Comparison of ENCODE assay signal across 12 cellular contexts in genomic region chr1:192601145-192602048, GRCh38. TPM values are rescaled to one million over a fixed set of nuclear protein-coding genes. Genes with fewer than 3 reads are reported as not detected.
DNase-seq lines count a peak whose midpoint lies in the region; ATAC-seq, FAIRE-seq and TF ChIP-seq lines count a peak whose summit lies in the region.
"Had no signal": no experiment of that assay in that cellular context is flagged by ENCODE, and none has a peak within 500 bp of the region (broad histone marks: within the 10 kb centered on the region; RNA-seq: fewer than 3 reads in every experiment).

No MANE protein-coding gene starts in this region.

- H3K9me3 ChIP-seq in PC-3 (ENCODE audit: low read length), result no peaks in the 10 kb centered on the region
- H3K9me3 ChIP-seq in MG63, result no peaks in the 10 kb centered on the region
- H3K9me3 ChIP-seq in kidney (ENCODE audit: control insufficient read depth in 1 of 2, low read length in 2 of 2), result no peaks in the 10 kb centered on the region
- H3K9me3 ChIP-seq: sigmoid colon had no signal

- BruUV-seq in PC-3 (replicated peaks; lab: Mats Ljungman, UMichigan), result no TSS peak

- H3K4me1 ChIP-seq in PC-3 (ENCODE audit: insufficient read depth, low read length), result peaks cover 14% of the 10 kb centered on the region
- H3K4me1 ChIP-seq in kidney (ENCODE audit: control insufficient read depth in 1 of 2, insufficient read depth in 1 of 2, low read depth in 1 of 2, low read length in 2 of 2), result no peaks in the 10 kb centered on the region

- H3K36me3 ChIP-seq in PC-3 (ENCODE audit: low read depth, low read length), result no peaks in the 10 kb centered on the region
- no peaks in the 10 kb centered on the region for H3K36me3 ChIP-seq in MG63
- no peaks in the 10 kb centered on the region for H3K36me3 ChIP-seq in kidney (ENCODE audit: control insufficient read depth in 1 of 2, insufficient read depth in 2 of 2, low read length in 2 of 2)
- H3K36me3 ChIP-seq: sigmoid colon had no signal

- H2AFZ ChIP-seq in PC-3 (ENCODE audit: low read length), result no peak overlapping the region

- intact Hi-C loops in PC-3 (cut with micrococcal nuclease) (no loop called here), kidney (cut with DNase I) (loop anchor here (10.0 kb wide), 1 partner anchor 127 kb away; no protein-coding TSS in a partner anchor)

- TF ChIP-seq CTCF in PC-3 (conservative IDR thresholded peaks at IDR 0.05; ENCODE audit: low read depth, low read length) (no peak), kidney (IDR thresholded peaks at IDR 0.05; ENCODE audit: borderline replicate concordance, extremely low read depth, insufficient read depth) (no peak)

- H3K9ac ChIP-seq in PC-3 (ENCODE audit: low read length) (no peak overlapping the region), kidney (ENCODE audit: low read length in 2 of 2) (no peak overlapping the region)

- H3K9me2 ChIP-seq in PC-3 (replicated peaks; ENCODE audit: low read length), result no peaks in the 10 kb centered on the region

- H3K36me3 Mint-ChIP-seq in activated naive CD4-positive, alpha-beta T cell treated with anti-CD3 and anti-CD28 coated beads, Interleukin-2, amount 50 U/mL, for 24 hours, result no peaks in the 10 kb centered on the region
- H3K36me3 Mint-ChIP-seq in activated naive CD4-positive, alpha-beta T cell treated with anti-CD3 and anti-CD28 coated beads, Interleukin-2, amount 10 ng/mL, durations not matched to agents 7 days and 5 days, result no peaks in the 10 kb centered on the region

- peak overlapping the region; percentile 37 for H3K4me3 Mint-ChIP-seq in activated naive CD4-positive, alpha-beta T cell treated with anti-CD3 and anti-CD28 coated beads, Interleukin-2, amount 50 U/mL, for 24 hours
- no peak overlapping the region for H3K4me3 Mint-ChIP-seq in activated naive CD4-positive, alpha-beta T cell treated with anti-CD3 and anti-CD28 coated beads, Interleukin-2, amount 10 ng/mL, durations not matched to agents 7 days and 5 days
- peak overlapping the region in 1 of 2 donors; percentile 5 for H3K4me3 Mint-ChIP-seq in stimulated activated naive CD8-positive, alpha-beta T cell treated with anti-CD3 and anti-CD28 coated beads, Interleukin-15, amount 100 ng/mL, for 72 hours

- ATAC-seq in HG02763 (IDR thresholded peaks at IDR 0.05; ENCODE audit: unreplicated experiment) (peak; percentile 38), PC-3 (peak; percentile 90)
- peak; percentile 84 for ATAC-seq in stimulated activated naive CD8-positive, alpha-beta T cell treated with anti-CD3 and anti-CD28 coated beads, Interleukin-15, amount 100 ng/mL, for 72 hours
- ATAC-seq: K562, Panc1 had no signal

- no peak for DNase-seq in activated naive CD4-positive, alpha-beta T cell treated with anti-CD3 and anti-CD28 coated beads, Interleukin-2, amount 10 ng/mL, durations not matched to agents 7 days and 5 days
- DNase-seq in PC-3 (peak; percentile 64), MG63 (no peak), kidney (no peak), NCI-H1417 (lab: John Stamatoyannopoulos, UW) (no peak)
- no peak for DNase-seq in stimulated activated naive CD8-positive, alpha-beta T cell treated with anti-CD3 and anti-CD28 coated beads, Interleukin-15, amount 100 ng/mL, for 72 hours
- DNase-seq: left cardiac atrium, sigmoid colon had no signal

- no peaks in the 10 kb centered on the region for H3K9me3 Mint-ChIP-seq in activated naive CD4-positive, alpha-beta T cell treated with anti-CD3 and anti-CD28 coated beads, Interleukin-2, amount 50 U/mL, for 24 hours
- no peaks in the 10 kb centered on the region for H3K9me3 Mint-ChIP-seq in activated naive CD4-positive, alpha-beta T cell treated with anti-CD3 and anti-CD28 coated beads, Interleukin-2, amount 10 ng/mL, durations not matched to agents 7 days and 5 days
- H3K9me3 Mint-ChIP-seq in stimulated activated naive CD8-positive, alpha-beta T cell treated with anti-CD3 and anti-CD28 coated beads, Interleukin-15, amount 100 ng/mL, for 72 hours, result no peaks in the 10 kb centered on the region

- no peaks in the 10 kb centered on the region for H3F3A ChIP-seq in PC-3 (ENCODE audit: low read length, unreplicated experiment)

- FAIRE-seq in kidney (lab: Jason Lieb, UNC), result no peak
- FAIRE-seq: K562 had no signal

- CTCF ChIA-PET in activated naive CD4-positive, alpha-beta T cell treated with anti-CD3 and anti-CD28 coated beads, Interleukin-2, amount 10 ng/mL, durations not matched to agents 7 days and 5 days (lab: Charles Lee), result interaction anchor here (1.1 kb wide), 1 partner anchor 61 kb away, joined by 3 read pairs; no protein-coding TSS in a partner anchor
- CTCF ChIA-PET in PC-3 (lab: Charles Lee), result interaction anchor here (0.6 kb wide), 1 partner anchor 206 kb away, joined by 3 read pairs; no protein-coding TSS in a partner anchor

- H3K27me3 ChIP-seq in PC-3 (ENCODE audit: low read length) (no peaks in the 10 kb centered on the region), MG63 (no peaks in the 10 kb centered on the region)
- H3K27me3 ChIP-seq: sigmoid colon had no signal

- peak overlapping the region; percentile 19; the same call in 1 of the 2 replicates for H3K4me2 ChIP-seq in PC-3 (ENCODE audit: low read length)

- H3K79me2 ChIP-seq in PC-3 (ENCODE audit: low read length), result no peaks in the 10 kb centered on the region

- H3K27me3 Mint-ChIP-seq in activated naive CD4-positive, alpha-beta T cell treated with anti-CD3 and anti-CD28 coated beads, Interleukin-2, amount 50 U/mL, for 24 hours, result no peaks in the 10 kb centered on the region
- peaks cover 6% of the 10 kb centered on the region for H3K27me3 Mint-ChIP-seq in activated naive CD4-positive, alpha-beta T cell treated with anti-CD3 and anti-CD28 coated beads, Interleukin-2, amount 10 ng/mL, durations not matched to agents 7 days and 5 days
- H3K27me3 Mint-ChIP-seq in stimulated activated naive CD8-positive, alpha-beta T cell treated with anti-CD3 and anti-CD28 coated beads, Interleukin-15, amount 100 ng/mL, for 72 hours, result no peaks in the 10 kb centered on the region

- peak overlapping the region; percentile 87 for H3K27ac Mint-ChIP-seq in activated naive CD4-positive, alpha-beta T cell treated with anti-CD3 and anti-CD28 coated beads, Interleukin-2, amount 50 U/mL, for 24 hours
- H3K27ac Mint-ChIP-seq in activated naive CD4-positive, alpha-beta T cell treated with anti-CD3 and anti-CD28 coated beads, Interleukin-2, amount 10 ng/mL, durations not matched to agents 7 days and 5 days, result no peak overlapping the region
- H3K27ac Mint-ChIP-seq in stimulated activated naive CD8-positive, alpha-beta T cell treated with anti-CD3 and anti-CD28 coated beads, Interleukin-15, amount 100 ng/mL, for 72 hours, result no peak overlapping the region

- no peak overlapping the region for H3K4me3 ChIP-seq in PC-3 (ENCODE audit: low read length)
- no peak overlapping the region for H3K4me3 ChIP-seq in MG63
- no peak overlapping the region for H3K4me3 ChIP-seq in kidney (ENCODE audit: low read length in 2 of 2)
- H3K4me3 ChIP-seq: K562, sigmoid colon had no signal

- H3K4me1 Mint-ChIP-seq in activated naive CD4-positive, alpha-beta T cell treated with anti-CD3 and anti-CD28 coated beads, Interleukin-2, amount 50 U/mL, for 24 hours, result peaks cover 48% of the 10 kb centered on the region
- no peaks in the 10 kb centered on the region for H3K4me1 Mint-ChIP-seq in activated naive CD4-positive, alpha-beta T cell treated with anti-CD3 and anti-CD28 coated beads, Interleukin-2, amount 10 ng/mL, durations not matched to agents 7 days and 5 days
- H3K4me1 Mint-ChIP-seq in stimulated activated naive CD8-positive, alpha-beta T cell treated with anti-CD3 and anti-CD28 coated beads, Interleukin-15, amount 100 ng/mL, for 72 hours, result peaks cover 25% of the 10 kb centered on the region

- H4K20me1 ChIP-seq in PC-3 (ENCODE audit: low read length), result no peaks in the 10 kb centered on the region

- POLR2A ChIA-PET in PC-3 (lab: Charles Lee; ENCODE audit: unreplicated experiment), result no interaction called here

- H3K27ac ChIP-seq in PC-3 (ENCODE audit: low read length) (no peak overlapping the region), kidney (ENCODE audit: low read depth in 2 of 2, low read length in 2 of 2) (no peak overlapping the region)
- H3K27ac ChIP-seq: sigmoid colon had no signal

RNA-seq across cellular contexts. Expression of gene RGS1, which starts 25.8 kb away (rescaled TPM):
- total RNA-seq in PC-3 (2014; rRNA removed) (not detected in 2 replicates), kidney (50.2 TPM)
- total RNA-seq in MG63 (2014; rRNA removed; shearing (Covaris generic); ENCODE audit: low replicate concordance), result 0.62 TPM in 1 of 2 replicates, not detected in the other
- 5.0 TPM for polyA plus RNA-seq in kidney (ENCODE audit: insufficient read depth, low read depth, low replicate concordance)
- total RNA-seq: K562 had no signal
- polyA plus RNA-seq: K562 had no signal

RNA-seq across cellular contexts. Expression of gene RGS13, which starts 34.5 kb away (rescaled TPM):
- total RNA-seq in PC-3 (2014; rRNA removed), result 0.22 TPM in 1 of 2 replicates, not detected in the other
- total RNA-seq in MG63 (2014; rRNA removed; shearing (Covaris generic); ENCODE audit: low replicate concordance), result not detected in 2 replicates
- total RNA-seq in kidney, result 2.1 TPM
- polyA plus RNA-seq in kidney (ENCODE audit: insufficient read depth, low read depth, low replicate concordance), result not detected
- total RNA-seq: K562 had no signal
- polyA plus RNA-seq: K562 had no signal

Comparison
In these comparisons a context has a peak if more than half of its experiments do, and no peak if none do; other contexts are left out.
1. ATAC-seq: peak in every context shown above with its lines; median percentile 90 in PC-3; 84 in stimulated activated naive CD8-positive, alpha-beta T cell treated with anti-CD3 and anti-CD28 coated beads, Interleukin-15, amount 100 ng/mL, for 72 hours; 38 in HG02763.
2. RNA of gene RGS1, which starts 25.8 kb away (total RNA-seq): 50.2 TPM in kidney (single experiment); not detected in PC-3 and 0.62 TPM in MG63; every median in the first group is over 10 times any median in the second.